23 cellular contexts compared by ENCODE assay signal in the genomic region with DNA sequence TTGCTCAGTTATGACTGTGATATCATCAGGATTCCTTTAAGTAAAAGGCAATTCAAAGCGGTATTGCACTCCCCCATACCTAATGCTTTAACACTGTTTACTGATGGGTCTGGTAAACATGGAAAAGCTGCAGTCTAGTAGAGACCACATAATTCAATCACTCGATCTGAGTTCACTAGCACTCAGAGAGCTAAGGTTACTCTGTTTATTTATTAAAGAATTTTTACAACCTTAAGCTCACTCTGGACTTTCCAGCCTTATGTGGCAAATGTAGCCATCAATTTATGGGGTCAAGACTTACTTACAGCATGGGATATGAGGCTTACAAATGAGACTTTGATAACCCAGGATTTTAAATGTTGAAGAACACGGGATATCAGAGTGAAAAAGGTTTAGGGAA. TPM values are rescaled to one million over a fixed set of nuclear protein-coding genes. Genes with fewer than 3 reads are reported as not detected.
DNase-seq lines count a peak whose midpoint lies in the region; ATAC-seq and TF ChIP-seq lines count a peak whose summit lies in the region.
"Had no signal": no experiment of that assay in that cellular context is flagged by ENCODE, and none has a peak within 500 bp of the region (broad histone marks: within the 10 kb centered on the region; RNA-seq: fewer than 3 reads in every experiment).

No MANE protein-coding gene starts in this region.

- no peak overlapping the region for H2AK5ac ChIP-seq in mesenchymal stem cell (ENCODE audit: low read length, severe bottlenecking)

- H2BK5ac ChIP-seq in mesenchymal stem cell (ENCODE audit: low read depth, low read length, poor library complexity, severe bottlenecking): no peak overlapping the region

- intact Hi-C loops in Caco-2 (cut with micrococcal nuclease; ENCODE audit: unreplicated experiment) (no loop called here), esophagus squamous epithelium (cut with DNase I) (no loop called here)
- intact Hi-C loops in naive thymus-derived CD4-positive, alpha-beta T cell (cut with micrococcal nuclease): no loop called here

- peaks cover 40% of the 10 kb centered on the region for H3K9me3 Mint-ChIP-seq in Caco-2 (ENCODE audit: unreplicated experiment)
- H3K9me3 Mint-ChIP-seq in naive thymus-derived CD4-positive, alpha-beta T cell: peaks cover 8 to 35% (median 21%) of the 10 kb centered on the region in 11 donors
- H3K9me3 Mint-ChIP-seq: HFFc6 had no signal

- H2AFZ ChIP-seq in mesenchymal stem cell (ENCODE audit: low read depth, low read length): no peak overlapping the region

- no peak overlapping the region for H3K4me3 Mint-ChIP-seq in Caco-2 (ENCODE audit: unreplicated experiment)
- no peak overlapping the region for H3K4me3 Mint-ChIP-seq in naive thymus-derived CD4-positive, alpha-beta T cell
- H3K4me3 Mint-ChIP-seq: CD14-positive monocyte, HFFc6 had no signal

- peaks cover 8% of the 10 kb centered on the region for H3K4me1 Mint-ChIP-seq in Caco-2 (ENCODE audit: low read depth, unreplicated experiment)
- peaks cover 0 to 12% (median 0%) of the 10 kb centered on the region in 7 donors for H3K4me1 Mint-ChIP-seq in naive thymus-derived CD4-positive, alpha-beta T cell

- no peak overlapping the region for H2BK12ac ChIP-seq in mesenchymal stem cell (ENCODE audit: low read length in 2 of 2)

- peaks cover 30% of the 10 kb centered on the region for H3K9me3 ChIP-seq in Caco-2
- H3K9me3 ChIP-seq in mesenchymal stem cell (ENCODE audit: control insufficient read depth, low read length): peaks cover 13% of the 10 kb centered on the region
- H3K9me3 ChIP-seq in naive thymus-derived CD4-positive, alpha-beta T cell (ENCODE audit: control insufficient read depth in 2 of 3, low read length in 3 of 3): peaks cover 0 to 20% (median 0%) of the 10 kb centered on the region in 3 experiments
- peaks cover 0 to 22% (median 18%) of the 10 kb centered on the region in 3 donors for H3K9me3 ChIP-seq in esophagus squamous epithelium

- H3K4me3 ChIP-seq in Caco-2 (ENCODE audit: low read depth, low read length) (no peak overlapping the region), mesenchymal stem cell (ENCODE audit: insufficient read depth in 1 of 2, low read depth in 1 of 2, low read length in 2 of 2) (no peak overlapping the region), esophagus squamous epithelium (no peak overlapping the region)
- H3K4me3 ChIP-seq in naive thymus-derived CD4-positive, alpha-beta T cell (ENCODE audit: low read length): no peak overlapping the region

- no peak for TF ChIP-seq POLR2A in esophagus squamous epithelium (IDR thresholded peaks at IDR 0.05)

- no peaks in the 10 kb centered on the region for H3K27me3 Mint-ChIP-seq in Caco-2 (ENCODE audit: insufficient read depth, unreplicated experiment)
- H3K27me3 Mint-ChIP-seq in naive thymus-derived CD4-positive, alpha-beta T cell: peaks cover 0 to 28% (median 0%) of the 10 kb centered on the region in 5 donors

- peak overlapping the region; percentile 62 for H3K27ac Mint-ChIP-seq in Caco-2 (ENCODE audit: unreplicated experiment)
- no peak overlapping the region for H3K27ac Mint-ChIP-seq in naive thymus-derived CD4-positive, alpha-beta T cell
- H3K27ac Mint-ChIP-seq: CD14-positive monocyte had no signal

- CTCF ChIA-PET in Caco-2 (lab: Charles Lee): no interaction called here
- CTCF ChIA-PET in naive thymus-derived CD4-positive, alpha-beta T cell (lab: Charles Lee): interaction anchor here (1.6 kb wide), 1 partner anchor 10 kb away, joined by 4 read pairs; no protein-coding TSS in a partner anchor

- POLR2A ChIA-PET in Caco-2 (lab: Charles Lee): no interaction called here
- POLR2A ChIA-PET in naive thymus-derived CD4-positive, alpha-beta T cell (lab: Charles Lee): interaction anchor here (1.4 kb wide), 1 partner anchor 20 kb away, joined by 4 read pairs; no protein-coding TSS in a partner anchor

- no peak overlapping the region for H4K91ac ChIP-seq in mesenchymal stem cell (ENCODE audit: low read length)

- H3K14ac ChIP-seq in mesenchymal stem cell (ENCODE audit: low read length in 2 of 2): no peak overlapping the region

- WGBS in mesenchymal stem cell: 44% methylated on average over 2 of the region's 3 CpGs
- WGBS in esophagus squamous epithelium, 2 donors: 69 to 72% methylated on average over 3 of the region's 3 CpGs

- H3K18ac ChIP-seq in mesenchymal stem cell (ENCODE audit: low read depth in 1 of 2, low read length in 2 of 2): no peak overlapping the region

- no TSS peak for BruUV-seq in Caco-2 (replicated peaks; lab: Mats Ljungman, UMichigan)

- ATAC-seq in naive thymus-derived CD4-positive, alpha-beta T cell: no peak
- ATAC-seq: Right ventricle myocardium inferior had no signal

- peaks cover 10% of the 10 kb centered on the region for H3K36me3 Mint-ChIP-seq in Caco-2 (ENCODE audit: insufficient read depth, unreplicated experiment)
- H3K36me3 Mint-ChIP-seq in naive thymus-derived CD4-positive, alpha-beta T cell: peaks cover 3 to 33% (median 14%) of the 10 kb centered on the region in 5 donors

- H4K8ac ChIP-seq in mesenchymal stem cell (ENCODE audit: low read length): no peak overlapping the region

- no peak overlapping the region for H3K9ac ChIP-seq in mesenchymal stem cell (ENCODE audit: low read length)

- no peaks in the 10 kb centered on the region for H3K79me1 ChIP-seq in mesenchymal stem cell (replicated peaks; ENCODE audit: low read length, poor library complexity, severe bottlenecking)

- H3K4ac ChIP-seq in mesenchymal stem cell (ENCODE audit: low read depth in 1 of 2, low read length in 2 of 2): no peak overlapping the region

- H3K4me1 ChIP-seq in Caco-2 (peaks cover 17% of the 10 kb centered on the region), mesenchymal stem cell (ENCODE audit: control insufficient read depth, insufficient read depth, low read depth, low read length) (no peaks in the 10 kb centered on the region), esophagus squamous epithelium (peaks cover 0 to 10% (median 0%) of the 10 kb centered on the region in 3 donors)
- H3K4me1 ChIP-seq in naive thymus-derived CD4-positive, alpha-beta T cell (ENCODE audit: control insufficient read depth in 2 of 2, insufficient read depth in 2 of 2, low read length in 2 of 2): peaks cover 0 to 12% of the 10 kb centered on the region in 2 donors

- H3K27me3 ChIP-seq in Caco-2 (replicated peaks; ENCODE audit: control insufficient read depth, insufficient read depth, low read length) (no peaks in the 10 kb centered on the region), mesenchymal stem cell (ENCODE audit: control insufficient read depth in 1 of 2, insufficient read depth in 1 of 2, low read length in 2 of 2) (peaks cover 3 to 37% of the 10 kb centered on the region in 2 experiments), esophagus squamous epithelium (no peaks in the 10 kb centered on the region)
- no peaks in the 10 kb centered on the region for H3K27me3 ChIP-seq in naive thymus-derived CD4-positive, alpha-beta T cell (ENCODE audit: control insufficient read depth in 2 of 2, insufficient read depth in 2 of 2, low read length in 2 of 2)

- H3K4me2 ChIP-seq in mesenchymal stem cell (ENCODE audit: low read length, poor library complexity, severe bottlenecking): no peak overlapping the region

- DNase-seq in Caco-2 (peak in 1 of 2 experiments; percentile 12), HuH-7 (ENCODE audit: low spot score) (peak; percentile 12), mesenchymal stem cell (peak; percentile 3), C1 segment of cervical spinal cord (lab: John Stamatoyannopoulos, UW) (no peak), esophagus squamous epithelium (lab: John Stamatoyannopoulos, UW) (no peak)
- DNase-seq in naive thymus-derived CD4-positive, alpha-beta T cell: no peak
- DNase-seq: DMS79, H7, KBM-7, MV-4-11, NCI-H1105 treated with DMSO at 0.1 percent for 48 hours, NCI-H1694, NCI-H2081, NCI-H2171, NCI-H345, NCI-H524, NCI-H774 had no signal

- H3K36me3 ChIP-seq in Caco-2 (ENCODE audit: control insufficient read depth, insufficient read depth, low read length) (no peaks in the 10 kb centered on the region), mesenchymal stem cell (ENCODE audit: control insufficient read depth in 1 of 2, insufficient read depth in 2 of 2, low read depth in 1 of 2, low read length in 2 of 2) (no peaks in the 10 kb centered on the region), esophagus squamous epithelium (no peaks in the 10 kb centered on the region)
- no peaks in the 10 kb centered on the region for H3K36me3 ChIP-seq in naive thymus-derived CD4-positive, alpha-beta T cell (ENCODE audit: control insufficient read depth in 2 of 3, insufficient read depth in 3 of 3, low read length in 3 of 3)

- TF ChIP-seq CTCF in Caco-2 (IDR thresholded peaks at IDR 0.05; ENCODE audit: insufficient read depth in 1 of 2, low read depth in 1 of 2, low read length in 1 of 2, severe bottlenecking in 1 of 2, unreplicated experiment in 1 of 2) (no peak), VCaP (conservative IDR thresholded peaks at IDR 0.05) (no peak), esophagus squamous epithelium (IDR thresholded peaks at IDR 0.05) (no peak)

- H2BK15ac ChIP-seq in mesenchymal stem cell (ENCODE audit: low read depth, poor library complexity, severe bottlenecking): no peak overlapping the region

- no peak overlapping the region for H3K23ac ChIP-seq in mesenchymal stem cell (ENCODE audit: low read length in 2 of 2)

- H2BK120ac ChIP-seq in mesenchymal stem cell (ENCODE audit: low read depth, low read length): no peak overlapping the region

- H3K27ac ChIP-seq in VCaP (peak overlapping the region; percentile 61), mesenchymal stem cell (ENCODE audit: low read length, poor library complexity, severe bottlenecking) (no peak overlapping the region), esophagus squamous epithelium (no peak overlapping the region)
- H3K27ac ChIP-seq in naive thymus-derived CD4-positive, alpha-beta T cell (ENCODE audit: low read depth, low read length): no peak overlapping the region

RNA-seq across cellular contexts. Expression of gene CCR2, which starts 18.4 kb away (rescaled TPM):
- total RNA-seq in Caco-2 (2022): not detected in 2 replicates
- not detected for polyA plus RNA-seq in mesenchymal stem cell (2013, experiment 1 of 2)
- not detected for polyA plus RNA-seq in mesenchymal stem cell (2013, experiment 2 of 2)
- 10 to 100 TPM in 2 of 5 experiments, 1 to 10 TPM in 1, under 1 TPM in 2; 0.41 to 34.9 (median 2.0) TPM for total RNA-seq in naive thymus-derived CD4-positive, alpha-beta T cell
- polyA plus RNA-seq in naive thymus-derived CD4-positive, alpha-beta T cell: under 1 TPM in 1 of 2 donors, not detected in 1; 0.13 TPM
- 1 to 10 TPM in 3 of 4 donors, under 1 TPM in 1; 0.40 to 6.0 (median 1.9) TPM for total RNA-seq in esophagus squamous epithelium
- total RNA-seq: H7, HFFc6, OCI-LY7, SK-MEL-5 had no signal

RNA-seq across cellular contexts. Expression of gene CCR5, which starts 35.2 kb away (rescaled TPM):
- total RNA-seq in Caco-2 (2022) (not detected in 2 replicates), esophagus squamous epithelium (1 to 10 TPM in 2 of 4 donors, under 1 TPM in 2; 0.61 to 2.5 (median 0.93) TPM)
- polyA plus RNA-seq in mesenchymal stem cell (2013, experiment 1 of 2): not detected
- polyA plus RNA-seq in mesenchymal stem cell (2013, experiment 2 of 2): not detected
- 10 to 100 TPM in 1 of 5 experiments, 1 to 10 TPM in 1, under 1 TPM in 3; 0.66 to 22.5 (median 0.95) TPM for total RNA-seq in naive thymus-derived CD4-positive, alpha-beta T cell
- polyA plus RNA-seq in naive thymus-derived CD4-positive, alpha-beta T cell: not detected
- total RNA-seq: H7, HFFc6, OCI-LY7, SK-MEL-5 had no signal

Comparison
In these comparisons a context has a peak if more than half of its experiments do, and no peak if none do; other contexts are left out.
1. DNase-seq: peak in HuH-7 (single experiment) and mesenchymal stem cell (single experiment); none in naive thymus-derived CD4-positive, alpha-beta T cell (0 of 9), C1 segment of cervical spinal cord (0 of 14) and esophagus squamous epithelium (single experiment).